Comparison of ENCODE assay signal across 29 cellular contexts in the genomic region with DNA sequence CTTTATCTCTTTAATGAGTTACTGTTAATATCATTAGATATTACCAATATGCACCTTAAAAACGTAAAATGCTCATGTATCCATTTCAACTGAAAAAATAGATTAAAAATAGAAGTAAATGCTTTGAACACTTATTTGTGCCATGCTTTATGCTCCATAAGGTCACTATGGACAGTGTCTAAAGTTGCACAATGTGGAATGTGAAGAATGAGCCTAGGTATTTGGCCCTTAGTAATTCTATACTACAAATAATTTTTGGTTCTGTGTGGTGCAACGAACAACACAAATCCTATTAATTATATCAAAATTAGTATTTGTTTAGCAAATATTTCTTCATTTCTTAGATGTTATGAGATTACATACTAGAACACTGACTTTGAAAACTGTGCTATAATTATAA.
"Had no signal": no experiment of that assay in that cellular context is flagged by ENCODE, and none has a peak within 500 bp of the region (broad histone marks: within the 10 kb centered on the region; RNA-seq: fewer than 3 reads in every experiment).

No MANE protein-coding gene starts in this region.

- H3K9ac ChIP-seq: neural progenitor cell, parathyroid adenoma had no signal

- H2AFZ ChIP-seq: neural progenitor cell, parathyroid adenoma had no signal

- H3K4me3 ChIP-seq: neural progenitor cell, ovary, psoas muscle, right lobe of liver, sigmoid colon, skin epidermis, smooth muscle cell, spleen, suprapubic skin, testis, tibial artery, transverse colon, upper lobe of right lung, uterus had no signal

- H3K4me2 ChIP-seq: neural progenitor cell, smooth muscle cell had no signal

- H3K27ac ChIP-seq: neural progenitor cell, ovary, parathyroid adenoma, psoas muscle, right lobe of liver, sigmoid colon, skin epidermis, spleen, suprapubic skin, testis, tibial artery, transverse colon, upper lobe of right lung, uterus had no signal

- H3K9me3 ChIP-seq: ovary, psoas muscle, right lobe of liver, sigmoid colon, suprapubic skin, testis, tibial artery, transverse colon, upper lobe of right lung, uterus had no signal

- ATAC-seq: natural killer cell; psoas muscle; right cardiac atrium; right lobe of liver; stimulated activated memory B cell treated with anti-CD40 and anti-IgM and Interleukin-4, amounts not matched to agents 10 μg/mL and 1 μg/mL and 100 μg/mL, for 72 hours; stimulated activated naive CD8-positive, alpha-beta T cell treated with anti-CD3 and anti-CD28 coated beads, Interleukin-15, amount 100 ng/mL, for 72 hours; stimulated activated naive CD8-positive, alpha-beta T cell treated with anti-CD3 and anti-CD28 coated beads, Interleukin-15, Interleukin-2, amounts not matched to agents 100 U/mL and 50 U/mL, for 24 hours; upper lobe of right lung had no signal

- H3K79me2 ChIP-seq: parathyroid adenoma had no signal

- H3K27me3 ChIP-seq: neural progenitor cell, ovary, right lobe of liver, sigmoid colon, spleen, suprapubic skin, testis, tibial artery, transverse colon, upper lobe of right lung, uterus had no signal

- DNase-seq: natural killer cell; occipital lobe; ovary; posterior cingulate gyrus; psoas muscle; right cardiac atrium; right lobe of liver; sigmoid colon; spleen; stimulated activated CD4-positive, alpha-beta T cell treated with anti-CD3 and anti-CD28 coated beads, Interleukin-12 subunit alpha, Interleukin-12 subunit beta, amount 100 ng/mL, for 4 hours; stimulated activated CD4-positive, alpha-beta T cell treated with anti-CD3 and anti-CD28 coated beads, Interleukin-1b, Interleukin-23, amount 100 ng/mL, for 48 hours; stimulated activated CD4-positive, alpha-beta T cell treated with anti-CD3 and anti-CD28 coated beads, Interleukin-4, amount 100 ng/mL, for 1 hour; stimulated activated CD4-positive, alpha-beta T cell treated with anti-CD3 and anti-CD28 coated beads, Interleukin-4, amount 100 ng/mL, for 4 hours; stimulated activated CD8-positive, alpha-beta memory T cell treated with anti-CD3 and anti-CD28 coated beads, Interleukin-4, amount 100 ng/mL, for 48 hours; stimulated activated naive CD4-positive, alpha-beta T cell; stimulated activated naive CD8-positive, alpha-beta T cell treated with anti-CD3 and anti-CD28 coated beads, Interleukin-15, amount 100 ng/mL, for 72 hours; stimulated activated naive CD8-positive, alpha-beta T cell treated with anti-CD3 and anti-CD28 coated beads, Interleukin-15, Interleukin-2, amounts not matched to agents 100 U/mL and 50 U/mL, for 24 hours; substantia nigra; testis; tibial artery; transverse colon; upper lobe of right lung; uterus had no signal

- H3K36me3 ChIP-seq: neural progenitor cell, ovary, right lobe of liver, sigmoid colon, spleen, suprapubic skin, tibial artery, transverse colon, upper lobe of right lung, uterus had no signal

- H3K4me1 ChIP-seq: neural progenitor cell, parathyroid adenoma, psoas muscle, right lobe of liver, sigmoid colon, spleen, suprapubic skin, testis, tibial artery, transverse colon, upper lobe of right lung, uterus had no signal
